ENCODE assay signal across 8 cellular contexts in genomic region chr20:63831696-63832686, GRCh38. TPM values are rescaled to one million over a fixed set of nuclear protein-coding genes. Genes with fewer than 3 reads are reported as not detected.
DNase-seq lines count a peak whose midpoint lies in the region; ATAC-seq, FAIRE-seq and TF ChIP-seq lines count a peak whose summit lies in the region.

No MANE protein-coding gene starts in this region.

- peak overlapping the region; percentile 94; the same call in 1 of the 2 replicates for H2BK120ac ChIP-seq in IMR-90 (ENCODE audit: low read depth, low read length)

- intact Hi-C loops in IMR-90 (cut with micrococcal nuclease), result no loop called here
- intact Hi-C loops in endothelial cell of umbilical vein (cut with micrococcal nuclease), result loop anchor here (1.0 kb wide), 1 partner anchor 14 kb away; no protein-coding TSS in a partner anchor

- no peaks in the 10 kb centered on the region for H3K9me3 Mint-ChIP-seq in nephron

- in situ Hi-C loops in IMR-90 (cut with MboI; ENCODE audit: low sequenced_read_pairs), result no loop called here

- peaks cover 37% of the 10 kb centered on the region for H3K4me1 Mint-ChIP-seq in nephron

- no peaks in the 10 kb centered on the region for H3K27me3 ChIP-seq in IMR-90 (ENCODE audit: control insufficient read depth, insufficient read depth, low read length)
- peaks cover 16 to 32% of the 10 kb centered on the region in 2 experiments for H3K27me3 ChIP-seq in endothelial cell of umbilical vein (ENCODE audit: control insufficient read depth in 2 of 2, insufficient read depth in 2 of 2, low read length in 2 of 2)

- BruUV-seq in IMR-90 (replicated peaks; lab: Mats Ljungman, UMichigan) (no TSS peak), endothelial cell of umbilical vein (replicated peaks; lab: Mats Ljungman, UMichigan) (no TSS peak)

- H3K4ac ChIP-seq in IMR-90 (ENCODE audit: low read depth, low read length), result peak overlapping the region; percentile 99

- POLR2A ChIA-PET in IMR-90 (lab: Charles Lee; ENCODE audit: unreplicated experiment), result no interaction called here
- POLR2A ChIA-PET in endothelial cell of umbilical vein (lab: Charles Lee), result no interaction called here

- CTCF ChIA-PET in IMR-90 (lab: Yijun Ruan, JAX), result no interaction called here
- CTCF ChIA-PET in endothelial cell of umbilical vein (lab: Charles Lee), result interaction anchor here (1.2 kb wide), 1 partner anchor 15 kb away, joined by 3 read pairs; no protein-coding TSS in a partner anchor

- H4K20me1 ChIP-seq in IMR-90 (ENCODE audit: insufficient read depth, low read length) (peaks cover 26% of the 10 kb centered on the region; the same call in 1 of the 2 replicates), endothelial cell of umbilical vein (replicated peaks; ENCODE audit: control insufficient read depth, extremely low read depth, insufficient read depth, low read length) (no peaks in the 10 kb centered on the region)

- H2AFZ ChIP-seq in IMR-90 (replicated peaks; ENCODE audit: low read length, poor library complexity) (peak overlapping the region; percentile 90), endothelial cell of umbilical vein (ENCODE audit: low read depth, low read length) (peak overlapping the region; percentile 47)

- no peak overlapping the region for H4K91ac ChIP-seq in IMR-90 (ENCODE audit: insufficient read depth, low read depth, low read length)

- no peaks in the 10 kb centered on the region for H3K36me3 ChIP-seq in IMR-90 (ENCODE audit: control insufficient read depth, insufficient read depth, low read length)
- no peaks in the 10 kb centered on the region for H3K36me3 ChIP-seq in endothelial cell of umbilical vein (ENCODE audit: control insufficient read depth in 2 of 2, extremely low read depth in 1 of 2, insufficient read depth in 2 of 2, low read length in 2 of 2)

- H3K56ac ChIP-seq in IMR-90 (ENCODE audit: extremely low read depth, insufficient read depth, low read length), result no peak overlapping the region

- H3K4me1 ChIP-seq in IMR-90 (ENCODE audit: control insufficient read depth, insufficient read depth, low read length) (peaks cover 37% of the 10 kb centered on the region), endothelial cell of umbilical vein (ENCODE audit: control insufficient read depth, extremely low read depth, insufficient read depth, low read length) (peaks cover 7% of the 10 kb centered on the region)

- no peak for FAIRE-seq in endothelial cell of umbilical vein (lab: Jason Lieb, UNC)

- no peak for TF ChIP-seq POLR2A in IMR-90 (IDR thresholded peaks at IDR 0.05; ENCODE audit: low read depth, low read length)
- no peak for TF ChIP-seq POLR2A in endothelial cell of umbilical vein (IDR thresholded peaks at IDR 0.05; ENCODE audit: low read depth, low read length)

- no peak for ATAC-seq in IMR-90 (ENCODE audit: low read depth)
- no peak for ATAC-seq in HG02759 (IDR thresholded peaks at IDR 0.05; ENCODE audit: unreplicated experiment)
- ATAC-seq in GM18511 (IDR thresholded peaks at IDR 0.05; ENCODE audit: unreplicated experiment), result no peak
- no peak for ATAC-seq in HG03439 (IDR thresholded peaks at IDR 0.05; ENCODE audit: unreplicated experiment)

- no peak overlapping the region for H2BK15ac ChIP-seq in IMR-90 (ENCODE audit: low read depth, low read length)

- DNase-seq in ELF-1 (ENCODE audit: low read depth, low spot score) (peak; percentile 63), IMR-90 (no peak), endothelial cell of umbilical vein (ENCODE audit: low read depth, low spot score) (no peak), NOMO-1 treated with dmso at 0.1 percent for 144 hours (lab: John Stamatoyannopoulos, UW; ENCODE audit: unreplicated experiment) (no peak)

- no peaks in the 10 kb centered on the region for H3K36me3 Mint-ChIP-seq in nephron (ENCODE audit: low read depth)

- H2BK5ac ChIP-seq in IMR-90 (ENCODE audit: low read depth, low read length, poor library complexity, severe bottlenecking), result no peak overlapping the region

- peak overlapping the region; percentile 74 to 85 (median 85) for H3K4me3 Mint-ChIP-seq in nephron

- peak overlapping the region; percentile 56 to 98 (median 76) for H3K27ac Mint-ChIP-seq in nephron

- H3K9me3 ChIP-seq in IMR-90 (ENCODE audit: control insufficient read depth, insufficient read depth, low read length) (no peaks in the 10 kb centered on the region), endothelial cell of umbilical vein (replicated peaks; ENCODE audit: control insufficient read depth, insufficient read depth, low read length) (no peaks in the 10 kb centered on the region)

- H3K79me1 ChIP-seq in IMR-90 (ENCODE audit: low read depth in 1 of 2, low read length in 2 of 2), result peaks cover 18 to 42% of the 10 kb centered on the region in 2 experiments

- H3K79me2 ChIP-seq in endothelial cell of umbilical vein (ENCODE audit: control insufficient read depth, insufficient read depth, low read length), result no peaks in the 10 kb centered on the region

- H3K4me3 ChIP-seq in IMR-90 (ENCODE audit: insufficient read depth, low read depth, low read length) (peak overlapping the region; percentile 59), endothelial cell of umbilical vein (replicated peaks in 1 of 3; ENCODE audit: insufficient read depth in 1 of 3, low read depth in 1 of 3, low read length in 3 of 3) (peak overlapping the region in 2 of 3 experiments; percentile 9 to 36)

- H2BK20ac ChIP-seq in IMR-90 (ENCODE audit: low read depth, low read length), result no peak overlapping the region; the same call in 1 of the 2 replicates

- H3K14ac ChIP-seq in IMR-90 (replicated peaks; ENCODE audit: low read depth, low read length), result no peak overlapping the region

- H3K18ac ChIP-seq in IMR-90 (ENCODE audit: low read depth, low read length), result no peak overlapping the region

- H3K27ac ChIP-seq in IMR-90 (ENCODE audit: insufficient read depth, low read length) (no peak overlapping the region; the same call in 1 of the 2 replicates), endothelial cell of umbilical vein (ENCODE audit: insufficient read depth, low read depth, low read length) (no peak overlapping the region)

- no peak for TF ChIP-seq RAD21 in IMR-90 (IDR thresholded peaks at IDR 0.05; ENCODE audit: low read length)

- WGBS in IMR-90 (ENCODE audit: extremely low coverage in 2 of 2, insufficient read length in 1 of 2), 2 experiments, result 26% methylated on average over 65 of the region's 124 CpGs; no CpG with 5 or more reads in 1 of the 2 experiments

- H3K23ac ChIP-seq in IMR-90 (ENCODE audit: low read depth, low read length), result no peak overlapping the region

- H3K9me1 ChIP-seq in IMR-90 (ENCODE audit: insufficient read depth, low read length) (peaks cover 20% of the 10 kb centered on the region), endothelial cell of umbilical vein (replicated peaks; ENCODE audit: control insufficient read depth, extremely low read depth, insufficient read depth, low read length) (no peaks in the 10 kb centered on the region)

- H4K8ac ChIP-seq in IMR-90 (ENCODE audit: low read depth in 2 of 2, low read length in 2 of 2), result no peak overlapping the region

- H3K4me2 ChIP-seq in IMR-90 (ENCODE audit: low read depth, low read length), result peak overlapping the region; percentile 41
- peak overlapping the region; percentile 21 for H3K4me2 ChIP-seq in endothelial cell of umbilical vein (ENCODE audit: insufficient read depth, low read length)

- H3K9ac ChIP-seq in IMR-90 (ENCODE audit: low read depth, low read length) (no peak overlapping the region; the same call in 1 of the 2 replicates), endothelial cell of umbilical vein (replicated peaks; ENCODE audit: extremely low read depth, insufficient read depth, low read length) (no peak overlapping the region)

- H2AK5ac ChIP-seq in IMR-90 (ENCODE audit: low read depth, low read length), result peak overlapping the region; percentile 100

- TF ChIP-seq CTCF in IMR-90 (conservative IDR thresholded peaks at IDR 0.05; ENCODE audit: low read depth, low read length), result no peak
- no peak for TF ChIP-seq CTCF in endothelial cell of umbilical vein (IDR thresholded peaks at IDR 0.05; ENCODE audit: extremely low read depth in 1 of 2, insufficient read depth in 1 of 2, low read depth in 1 of 2, low read length in 2 of 2)
- no peak for TF ChIP-seq CTCF in nephron (IDR thresholded peaks at IDR 0.05; ENCODE audit: unreplicated experiment in 3 of 3)

- no peak overlapping the region for H4K5ac ChIP-seq in IMR-90 (ENCODE audit: low read depth, low read length)

- H3K27me3 Mint-ChIP-seq in nephron (ENCODE audit: low read depth), result peaks cover 10% of the 10 kb centered on the region

- dilution Hi-C loops in IMR-90 (cut with HindIII; ENCODE audit: low sequenced_read_pairs, unreplicated experiment) (no loop called here), endothelial cell of umbilical vein (cut with MboI; ENCODE audit: extremely low pct_ligation_motif_present, low sequenced_read_pairs) (no loop called here)

- H2AK9ac ChIP-seq in IMR-90 (replicated peaks; ENCODE audit: low read depth, low read length, poor library complexity), result peak overlapping the region; percentile 85

RNA-seq across cellular contexts. Expression of gene ZBTB46, which starts 0.9 kb away (rescaled TPM):
- 14.9 and 15.3 TPM in 2 replicates for total RNA-seq in IMR-90 (2012; rRNA removed)
- 4.2 and 4.3 TPM in 2 replicates for polyA plus RNA-seq in IMR-90 (2012; rRNA removed)
- 2.4 and 4.8 TPM in 2 replicates for polyA plus RNA-seq in IMR-90 (2012; cell fraction: cytosol; rRNA removed)
- polyA plus RNA-seq in IMR-90 (2012; cell fraction: nucleus; rRNA removed; ENCODE audit: low replicate concordance), result 10.3 and 18.2 TPM in 2 replicates
- total RNA-seq in endothelial cell of umbilical vein, result 4.3 and 7.1 TPM in 2 replicates
- polyA plus RNA-seq in endothelial cell of umbilical vein, result 1.3 TPM in 2 replicates
- 0.76 and 1.3 TPM in 2 replicates for polyA plus RNA-seq in endothelial cell of umbilical vein (2011; cell fraction: cytosol; rRNA removed)
- polyA plus RNA-seq in endothelial cell of umbilical vein (2011; cell fraction: nucleus; rRNA removed), result 2.0 and 2.3 TPM in 2 replicates
- 1.7 and 2.5 TPM in 2 replicates for polyA plus RNA-seq in endothelial cell of umbilical vein (2012)
- polyA minus RNA-seq in endothelial cell of umbilical vein, result 5.8 and 6.6 TPM in 2 replicates
- 18.6 TPM for polyA minus RNA-seq in endothelial cell of umbilical vein (2011; cell fraction: cytosol; rRNA and poly(A)+ RNA removed)
- 2.4 and 3.6 TPM in 2 replicates for polyA minus RNA-seq in endothelial cell of umbilical vein (2011; cell fraction: nucleus; rRNA and poly(A)+ RNA removed)

RNA-seq across cellular contexts. Expression of gene ABHD16B, which starts 29.3 kb away (rescaled TPM):
- not detected in 2 replicates for total RNA-seq in IMR-90 (2012; rRNA removed)
- polyA plus RNA-seq in IMR-90 (2012; rRNA removed), result 0.05 TPM in 1 of 2 replicates, not detected in the other
- polyA plus RNA-seq in IMR-90 (2012; cell fraction: cytosol; rRNA removed), result not detected in 2 replicates
- polyA plus RNA-seq in IMR-90 (2012; cell fraction: nucleus; rRNA removed; ENCODE audit: low replicate concordance), result not detected in 2 replicates
- not detected in 2 replicates for total RNA-seq in endothelial cell of umbilical vein
- polyA plus RNA-seq in endothelial cell of umbilical vein, result not detected in 2 replicates
- not detected in 2 replicates for polyA plus RNA-seq in endothelial cell of umbilical vein (2011; cell fraction: cytosol; rRNA removed)
- polyA plus RNA-seq in endothelial cell of umbilical vein (2011; cell fraction: nucleus; rRNA removed), result not detected in 2 replicates
- not detected in 2 replicates for polyA plus RNA-seq in endothelial cell of umbilical vein (2012)
- polyA minus RNA-seq in endothelial cell of umbilical vein, result not detected in 2 replicates
- not detected for polyA minus RNA-seq in endothelial cell of umbilical vein (2011; cell fraction: cytosol; rRNA and poly(A)+ RNA removed)
- not detected in 2 replicates for polyA minus RNA-seq in endothelial cell of umbilical vein (2011; cell fraction: nucleus; rRNA and poly(A)+ RNA removed)

RNA-seq across cellular contexts. Expression of gene TPD52L2, which starts 33.1 kb away (rescaled TPM):
- total RNA-seq in IMR-90 (2012; rRNA removed) (113 and 119 TPM in 2 replicates), endothelial cell of umbilical vein (114 and 123 TPM in 2 replicates)
- polyA plus RNA-seq in IMR-90 (2012; rRNA removed) (189 and 191 TPM in 2 replicates), endothelial cell of umbilical vein (142 and 151 TPM in 2 replicates)
- polyA plus RNA-seq in IMR-90 (2012; cell fraction: cytosol; rRNA removed), result 217 and 218 TPM in 2 replicates
- polyA plus RNA-seq in IMR-90 (2012; cell fraction: nucleus; rRNA removed; ENCODE audit: low replicate concordance), result 189 and 198 TPM in 2 replicates
- polyA plus RNA-seq in endothelial cell of umbilical vein (2011; cell fraction: cytosol; rRNA removed), result 153 and 166 TPM in 2 replicates
- 111 and 114 TPM in 2 replicates for polyA plus RNA-seq in endothelial cell of umbilical vein (2011; cell fraction: nucleus; rRNA removed)
- 140 and 153 TPM in 2 replicates for polyA plus RNA-seq in endothelial cell of umbilical vein (2012)
- polyA minus RNA-seq in endothelial cell of umbilical vein, result 102 and 111 TPM in 2 replicates
- 112 TPM for polyA minus RNA-seq in endothelial cell of umbilical vein (2011; cell fraction: cytosol; rRNA and poly(A)+ RNA removed)
- 33.5 and 36.6 TPM in 2 replicates for polyA minus RNA-seq in endothelial cell of umbilical vein (2011; cell fraction: nucleus; rRNA and poly(A)+ RNA removed)
